Comparison of ENCODE assay signal across 19 cellular contexts in the genomic region with DNA sequence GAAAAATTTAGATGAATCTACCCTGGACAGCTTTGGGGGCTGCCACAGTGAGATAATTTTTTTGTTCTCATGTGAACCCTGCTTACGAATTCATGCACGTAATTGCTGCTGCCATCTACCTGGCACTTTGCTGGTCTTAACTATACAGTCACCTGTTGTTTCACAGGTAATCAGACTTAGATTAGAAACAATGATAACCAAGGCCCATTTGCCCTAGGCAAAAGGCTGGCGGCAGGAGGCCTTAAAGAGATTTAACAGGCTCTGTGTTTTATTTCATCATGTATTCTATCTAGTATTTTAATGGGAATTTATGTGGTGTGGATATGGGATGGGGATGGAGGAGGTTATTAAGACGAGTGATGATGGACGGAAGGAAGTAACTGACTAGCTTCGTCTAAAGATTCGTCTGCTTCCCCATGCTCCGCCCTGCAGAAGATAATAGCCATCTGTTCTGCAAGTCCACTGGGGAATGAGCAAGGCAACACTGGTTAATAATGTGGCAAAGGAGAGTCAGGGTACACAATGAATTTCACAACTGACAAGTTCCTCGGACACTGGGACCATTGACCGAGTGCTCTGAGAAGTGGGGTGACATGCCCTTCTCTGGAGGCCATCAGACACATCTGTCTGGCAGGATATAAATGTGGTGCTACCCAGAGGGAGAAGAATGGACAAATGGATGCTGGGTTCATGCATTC.
A peak's percentile ranks its signal among the peaks of the same experiment; 100 is the strongest.
DNase-seq lines count a peak whose midpoint lies in the region; ATAC-seq, FAIRE-seq and TF ChIP-seq lines count a peak whose summit lies in the region.
"Had no signal": no experiment of that assay in that cellular context is flagged by ENCODE, and none has a peak within 500 bp of the region (broad histone marks: within the 10 kb centered on the region; RNA-seq: fewer than 3 reads in every experiment).

No MANE protein-coding gene starts in this region.

- no peak overlapping the region for H3K4me2 ChIP-seq in K562 (ENCODE audit: insufficient read depth, low read length)

- no peak overlapping the region for H3K9ac ChIP-seq in K562 (ENCODE audit: insufficient read depth in 1 of 2, low read depth in 2 of 2, low read length in 2 of 2)
- H3K9ac ChIP-seq: GM23248 had no signal

- DNase-seq in NCI-H748 (lab: John Stamatoyannopoulos, UW; ENCODE audit: unreplicated experiment) = peak; percentile 35
- DNase-seq in NCI-H748 treated with DMSO at 0.1 percent for 48 hours (lab: John Stamatoyannopoulos, UW) = no peak
- no peak for DNase-seq in K562 (ENCODE audit: extremely low read depth in 1 of 4, low spot score in 3 of 4)
- DNase-seq in medulla oblongata (ENCODE audit: extremely low spot score) = peak; percentile 72
- no peak for DNase-seq in upper lobe of right lung
- DNase-seq in NCI-H446 (lab: John Stamatoyannopoulos, UW) = no peak
- no peak for DNase-seq in Kasumi-1 (lab: John Stamatoyannopoulos, UW)
- DNase-seq: COR-L47, GM23248, NCI-H1436 treated with DMSO at 0.1 percent for 48 hours, NCI-H345, NCI-H774, Peyer's patch, SIG-M5 had no signal

- TF ChIP-seq CTCF in K562 (IDR thresholded peaks at IDR 0.05 in 2 of 3, conservative IDR thresholded peaks at IDR 0.05 in 1 of 3; ENCODE audit: insufficient read depth in 2 of 3, low read depth in 1 of 3, low read length in 3 of 3) = no peak
- no peak for TF ChIP-seq CTCF in upper lobe of right lung (IDR thresholded peaks at IDR 0.05)

- POLR2A ChIA-PET in K562 (lab: Yijun Ruan, JAX) = no interaction called here

- H3K27ac ChIP-seq in K562 (ENCODE audit: extremely low read depth, low read depth, low read length) (no peak overlapping the region), upper lobe of right lung (no peak overlapping the region)
- H3K27ac ChIP-seq: C4-2B, GM23248, Peyer's patch had no signal

- no peak for ATAC-seq in K562
- peak; percentile 46 for ATAC-seq in upper lobe of right lung
- ATAC-seq in HG02973 (IDR thresholded peaks at IDR 0.05; ENCODE audit: unreplicated experiment) = no peak
- ATAC-seq: GM12878, HCT116 had no signal

- BruUV-seq in K562 (replicated peaks; lab: Mats Ljungman, UMichigan) = no TSS peak

- no peaks in the 10 kb centered on the region for H4K20me1 ChIP-seq in K562 (replicated peaks; ENCODE audit: control insufficient read depth, insufficient read depth, low read length)

- intact Hi-C loops in K562 (cut with micrococcal nuclease) (loop anchor here (5.0 kb wide), 2 partner anchors 44 to 59 kb away; no protein-coding TSS in a partner anchor), upper lobe of right lung (cut with DNase I) (no loop called here)

- H3K9me3 ChIP-seq in K562 (replicated peaks; ENCODE audit: control insufficient read depth, insufficient read depth, low read depth, low read length) (no peaks in the 10 kb centered on the region), upper lobe of right lung (no peaks in the 10 kb centered on the region)
- H3K9me3 ChIP-seq: Peyer's patch had no signal

- no peak for FAIRE-seq in K562 (lab: Jason Lieb, UNC)
- FAIRE-seq: GM12878, GM18507 had no signal

- no peak for TF ChIP-seq RAD21 in K562 (CRISPR knock-in tag; conservative IDR thresholded peaks at IDR 0.05 in 1 of 2, IDR thresholded peaks at IDR 0.05 in 1 of 2)

- WGBS in K562 (ENCODE audit: insufficient coverage, low coverage, missing lambda C conversion rate) = 9% methylated on average over 10 of the region's 10 CpGs

- H3K79me2 ChIP-seq in K562 (ENCODE audit: control insufficient read depth, insufficient read depth, low read length) = no peaks in the 10 kb centered on the region

- no peaks in the 10 kb centered on the region for H3K27me3 ChIP-seq in K562 (ENCODE audit: control insufficient read depth in 2 of 2, insufficient read depth in 2 of 2, low read length in 2 of 2)
- no peaks in the 10 kb centered on the region for H3K27me3 ChIP-seq in upper lobe of right lung
- H3K27me3 ChIP-seq: Peyer's patch had no signal

- TF ChIP-seq EP300 in K562 (IDR thresholded peaks at IDR 0.05; ENCODE audit: low read length) = no peak

- H3K4me3 ChIP-seq in K562 (no peak overlapping the region), upper lobe of right lung (no peak overlapping the region)
- H3K4me3 ChIP-seq: GM12878, GM23248, Peyer's patch had no signal

- TF ChIP-seq POLR2A in K562 (conservative IDR thresholded peaks at IDR 0.05) = no peak

- in situ Hi-C loops in K562 (cut with MboI) = no loop called here

- CTCF ChIA-PET in K562 (lab: Yijun Ruan, JAX; ENCODE audit: low intra/inter-chr PET ratio) = interaction anchor here (0.6 kb wide), 1 partner anchor 362 kb away, joined by 4 read pairs; no protein-coding TSS in a partner anchor

- H3K36me3 ChIP-seq in K562 (ENCODE audit: control insufficient read depth, insufficient read depth, low read length) = no peaks in the 10 kb centered on the region
- H3K36me3 ChIP-seq in upper lobe of right lung = no peaks in the 10 kb centered on the region
- H3K36me3 ChIP-seq: Peyer's patch had no signal

- peaks cover 3% of the 10 kb centered on the region for H3K9me1 ChIP-seq in K562 (ENCODE audit: control insufficient read depth, insufficient read depth, low read length)

- peaks cover 3 to 44% of the 10 kb centered on the region in 2 experiments; a peak in 3 of 5 replicates for H3K4me1 ChIP-seq in K562 (replicated peaks in 1 of 2; ENCODE audit: control insufficient read depth in 2 of 2, insufficient read depth in 2 of 2, low read length in 2 of 2)
- peaks cover 4% of the 10 kb centered on the region for H3K4me1 ChIP-seq in upper lobe of right lung
- H3K4me1 ChIP-seq: Peyer's patch had no signal

- H2AFZ ChIP-seq in K562 (ENCODE audit: low read depth, low read length) = no peak overlapping the region
- H2AFZ ChIP-seq: GM23248 had no signal

TF ChIP-seq in K562, 482 proteins besides CTCF, POLR2A, EP300 and RAD21:
- TF ChIP-seq FOSL1 (tag; conservative IDR thresholded peaks at IDR 0.05) (no peak), TCF3 (CRISPR knock-in tag; IDR thresholded peaks at IDR 0.05) (peak; percentile 32; the same call in 1 of the 2 replicates), MEIS2 (IDR thresholded peaks at IDR 0.05; ENCODE audit: partially characterized antibody) (peak; percentile 19), NONO (IDR thresholded peaks at IDR 0.05; ENCODE audit: low read depth in 2 of 2, low read length in 1 of 2) (no peak)

Comparison
In these comparisons a context has a peak if more than half of its experiments do, and no peak if none do; other contexts are left out.
1. DNase-seq: peak in NCI-H748 (single experiment) and medulla oblongata (single experiment); none in NCI-H748 treated with DMSO at 0.1 percent for 48 hours (single experiment), K562 (0 of 4), upper lobe of right lung (single experiment), NCI-H446 (0 of 2) and Kasumi-1 (0 of 2).